In the genomic region with DNA sequence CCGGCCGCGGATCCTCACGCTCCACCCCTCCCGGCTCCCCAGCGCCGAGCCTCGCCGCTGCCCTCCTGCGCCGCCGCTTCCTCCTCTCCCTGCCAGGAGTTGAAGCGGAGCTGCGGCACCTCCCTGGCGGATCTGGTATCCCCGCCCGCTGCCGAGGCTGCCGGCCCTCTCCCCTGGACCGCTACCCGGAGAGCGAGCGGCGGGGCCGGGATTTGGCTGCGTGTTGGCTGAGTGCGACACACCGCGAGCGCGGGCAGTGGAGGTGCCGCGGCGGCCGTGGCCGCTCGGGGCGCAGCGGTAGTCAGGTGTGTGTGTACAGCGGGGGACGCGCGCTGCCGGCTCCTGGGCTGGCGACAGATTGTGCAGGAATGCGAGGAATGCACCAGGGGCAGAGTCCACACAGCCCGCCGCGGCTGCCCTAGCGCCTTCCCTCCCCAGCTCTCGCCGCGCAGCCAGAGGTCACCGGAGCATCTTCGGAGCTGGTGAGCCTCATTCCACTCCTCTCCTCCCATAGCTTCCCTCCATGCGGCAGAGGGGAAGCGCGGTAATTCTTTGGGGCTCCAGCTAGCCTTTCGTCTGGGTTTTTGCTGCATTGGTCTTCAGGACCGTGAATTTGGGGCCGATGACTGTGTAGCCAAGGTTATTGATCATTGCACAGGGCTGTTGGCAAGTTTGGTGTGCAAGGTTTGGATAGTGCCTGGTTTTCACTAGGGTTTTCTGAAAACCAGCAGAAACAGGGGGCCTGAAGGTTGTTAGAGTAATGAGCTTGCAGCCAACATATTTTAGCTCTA, we compare ENCODE assay signal across 1 cellular context.
TF ChIP-seq lines count a peak whose summit lies in the region.

No MANE protein-coding gene starts in this region.

TF ChIP-seq in HepG2, 621 proteins besides CTCF, POLR2A, EP300 and RAD21 (continued from another document and continues in another):
- TF ChIP-seq, protein P1, sequence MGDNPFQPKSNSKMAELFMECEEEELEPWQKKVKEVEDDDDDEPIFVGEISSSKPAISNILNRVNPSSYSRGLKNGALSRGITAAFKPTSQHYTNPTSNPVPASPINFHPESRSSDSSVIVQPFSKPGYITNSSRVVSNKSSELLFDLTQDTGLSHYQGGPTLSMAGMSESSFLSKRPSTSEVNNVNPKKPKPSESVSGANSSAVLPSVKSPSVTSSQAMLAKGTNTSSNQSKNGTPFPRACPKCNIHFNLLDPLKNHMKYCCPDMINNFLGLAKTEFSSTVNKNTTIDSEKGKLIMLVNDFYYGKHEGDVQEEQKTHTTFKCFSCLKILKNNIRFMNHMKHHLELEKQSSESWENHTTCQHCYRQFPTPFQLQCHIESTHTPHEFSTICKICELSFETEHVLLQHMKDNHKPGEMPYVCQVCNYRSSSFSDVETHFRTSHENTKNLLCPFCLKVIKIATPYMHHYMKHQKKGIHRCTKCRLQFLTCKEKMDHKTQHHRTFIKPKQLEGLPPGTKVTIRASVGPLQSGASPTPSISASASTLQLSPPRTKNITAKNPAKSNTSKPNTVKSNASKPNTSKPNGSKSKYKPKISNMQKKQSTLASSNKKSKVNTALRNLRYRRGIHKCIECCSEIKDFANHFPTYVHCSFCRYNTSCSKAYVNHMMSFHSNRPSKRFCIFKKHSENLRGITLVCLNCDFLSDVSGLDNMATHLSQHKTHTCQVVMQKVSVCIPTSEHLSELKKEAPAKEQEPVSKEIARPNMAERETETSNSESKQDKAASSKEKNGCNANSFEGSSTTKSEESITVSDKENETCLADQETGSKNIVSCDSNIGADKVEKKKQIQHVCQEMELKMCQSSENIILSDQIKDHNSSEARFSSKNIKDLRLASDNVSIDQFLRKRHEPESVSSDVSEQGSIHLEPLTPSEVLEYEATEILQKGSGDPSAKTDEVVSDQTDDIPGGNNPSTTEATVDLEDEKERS (CRISPR knock-in tag; IDR thresholded peaks at IDR 0.05): peak; percentile 88; the same call in 1 of the 2 replicates
- TF ChIP-seq SKIL (CRISPR knock-in tag; IDR thresholded peaks at IDR 0.05; ENCODE audit: borderline replicate concordance): peak; percentile 96
- TF ChIP-seq KDM6A (CRISPR knock-in tag; IDR thresholded peaks at IDR 0.05; ENCODE audit: low read depth): peak; percentile 82
- TF ChIP-seq E2F1 (CRISPR knock-in tag; IDR thresholded peaks at IDR 0.05): peak; percentile 92
- TF ChIP-seq NCOA2 (CRISPR knock-in tag; IDR thresholded peaks at IDR 0.05): peak; percentile 88
- TF ChIP-seq PAWR (CRISPR knock-in tag; IDR thresholded peaks at IDR 0.05; ENCODE audit: borderline replicate concordance): no peak
- TF ChIP-seq ZBTB42 (CRISPR knock-in tag; IDR thresholded peaks at IDR 0.05): peak; percentile 93; the same call in 1 of the 2 replicates
- peak; percentile 84 for TF ChIP-seq SP4 (CRISPR knock-in tag; IDR thresholded peaks at IDR 0.05)
- TF ChIP-seq GATA4 (IDR thresholded peaks at IDR 0.05; ENCODE audit: borderline replicate concordance, low read depth): peak; percentile 55; the same call in 1 of the 2 replicates
- TF ChIP-seq ZNF891 (CRISPR knock-in tag; IDR thresholded peaks at IDR 0.05): peak; percentile 96
- peak; percentile 97 for TF ChIP-seq ZNF678 (CRISPR knock-in tag; IDR thresholded peaks at IDR 0.05)
- no peak for TF ChIP-seq ZNF672 (CRISPR knock-in tag; IDR thresholded peaks at IDR 0.05)
- TF ChIP-seq CCAR2 (optimal IDR thresholded peaks at IDR 0.05; ENCODE audit: low read depth, low read length): peak; percentile 61
- TF ChIP-seq ZNF547 (CRISPR knock-in tag; IDR thresholded peaks at IDR 0.05): peak; percentile 91
- peak; percentile 93 for TF ChIP-seq MAZ (IDR thresholded peaks at IDR 0.05; ENCODE audit: borderline replicate concordance, low read depth, low read length)
- peak; percentile 96 for TF ChIP-seq MAZ (CRISPR knock-in tag; IDR thresholded peaks at IDR 0.05; ENCODE audit: low read depth)
- peak; percentile 97 for TF ChIP-seq ZNF724P (CRISPR knock-in tag; IDR thresholded peaks at IDR 0.05; ENCODE audit: borderline replicate concordance)
- peak; percentile 93 for TF ChIP-seq HIC2 (CRISPR knock-in tag; IDR thresholded peaks at IDR 0.05; ENCODE audit: low read depth)
- TF ChIP-seq ZNF407 (CRISPR knock-in tag; IDR thresholded peaks at IDR 0.05; ENCODE audit: not compliant biosample characterization): peak; percentile 90
- peak; percentile 99 for TF ChIP-seq TBX2 (CRISPR knock-in tag; IDR thresholded peaks at IDR 0.05; ENCODE audit: borderline replicate concordance)
- TF ChIP-seq, protein P2, sequence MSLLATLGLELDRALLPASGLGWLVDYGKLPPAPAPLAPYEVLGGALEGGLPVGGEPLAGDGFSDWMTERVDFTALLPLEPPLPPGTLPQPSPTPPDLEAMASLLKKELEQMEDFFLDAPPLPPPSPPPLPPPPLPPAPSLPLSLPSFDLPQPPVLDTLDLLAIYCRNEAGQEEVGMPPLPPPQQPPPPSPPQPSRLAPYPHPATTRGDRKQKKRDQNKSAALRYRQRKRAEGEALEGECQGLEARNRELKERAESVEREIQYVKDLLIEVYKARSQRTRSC (CRISPR knock-in tag; IDR thresholded peaks at IDR 0.05; ENCODE audit: low read depth): peak; percentile 83; the same call in 1 of the 2 replicates
- peak; percentile 92 for TF ChIP-seq RELA (CRISPR knock-in tag; IDR thresholded peaks at IDR 0.05)
- no peak for TF ChIP-seq TCF12 (IDR thresholded peaks at IDR 0.05)
- TF ChIP-seq TCF12 (CRISPR knock-in tag; IDR thresholded peaks at IDR 0.05): no peak; the same call in 1 of the 2 replicates
- no peak; the same call in 1 of the 2 replicates for TF ChIP-seq PRDM10 (CRISPR knock-in tag; IDR thresholded peaks at IDR 0.05; ENCODE audit: low read depth)
- TF ChIP-seq ZEB1 (IDR thresholded peaks at IDR 0.05; ENCODE audit: insufficient replicate concordance, low read depth): peak; percentile 93
- TF ChIP-seq ZNF460 (CRISPR knock-in tag; IDR thresholded peaks at IDR 0.05; ENCODE audit: borderline replicate concordance): peak; percentile 74; the same call in 1 of the 2 replicates
- peak; percentile 67; the same call in 1 of the 2 replicates for TF ChIP-seq RFX5 (IDR thresholded peaks at IDR 0.05; ENCODE audit: low read depth, low read length)
- TF ChIP-seq ZNF101 (CRISPR knock-in tag; IDR thresholded peaks at IDR 0.05; ENCODE audit: borderline replicate concordance, low read depth): peak; percentile 96; the same call in 1 of the 2 replicates
- TF ChIP-seq IRF2 (CRISPR knock-in tag; IDR thresholded peaks at IDR 0.05): peak; percentile 98
- peak; percentile 90 for TF ChIP-seq FOSL2 (CRISPR knock-in tag; IDR thresholded peaks at IDR 0.05)
- peak; percentile 100 for TF ChIP-seq MTA1 (CRISPR knock-in tag; IDR thresholded peaks at IDR 0.05; ENCODE audit: borderline replicate concordance)
- peak; percentile 85 for TF ChIP-seq YY1 (IDR thresholded peaks at IDR 0.05; ENCODE audit: insufficient read depth, insufficient replicate concordance, low read depth, low read length)
